Comparison of ENCODE assay signal across 1 cellular context in genomic region chr9:122370303-122370702, GRCh38.
TF ChIP-seq lines count a peak whose summit lies in the region.

No MANE protein-coding gene starts in this region.

TF ChIP-seq in GM12878, 131 proteins besides CTCF, POLR2A, EP300 and RAD21 (continued from another document):
- TF ChIP-seq POLR2AphosphoS5 (IDR thresholded peaks at IDR 0.05; ENCODE audit: low read length) (no peak), BCL11A (IDR thresholded peaks at IDR 0.05; ENCODE audit: low read depth, low read length) (no peak), CUX1 (IDR thresholded peaks at IDR 0.05; ENCODE audit: insufficient replicate concordance, low read depth, low read length) (no peak), IKZF1 (conservative IDR thresholded peaks at IDR 0.05) (no peak), YY1 (IDR thresholded peaks at IDR 0.05; ENCODE audit: low read depth, low read length) (no peak), ESRRA (IDR thresholded peaks at IDR 0.05; ENCODE audit: low read length) (no peak), IKZF2 (IDR thresholded peaks at IDR 0.05) (no peak), SMC3 (IDR thresholded peaks at IDR 0.05; ENCODE audit: borderline replicate concordance, low read length) (no peak), RELA (IDR thresholded peaks at IDR 0.05; ENCODE audit: borderline replicate concordance, partially characterized antibody) (no peak), ATF2 (IDR thresholded peaks at IDR 0.05; ENCODE audit: low read length) (no peak), USF2 (IDR thresholded peaks at IDR 0.05; ENCODE audit: borderline replicate concordance, low read depth, low read length) (no peak), STAT1 (conservative IDR thresholded peaks at IDR 0.05) (no peak), WRNIP1 (IDR thresholded peaks at IDR 0.05; ENCODE audit: borderline replicate concordance, low read depth, low read length) (no peak), IRF3 (IDR thresholded peaks at IDR 0.05) (no peak), ZNF274 (IDR thresholded peaks at IDR 0.05; ENCODE audit: insufficient read depth, insufficient read length) (no peak), IRF4 (IDR thresholded peaks at IDR 0.05; ENCODE audit: low read depth, low read length) (no peak)
